ENCODE assay signal across 15 cellular contexts in the genomic region with DNA sequence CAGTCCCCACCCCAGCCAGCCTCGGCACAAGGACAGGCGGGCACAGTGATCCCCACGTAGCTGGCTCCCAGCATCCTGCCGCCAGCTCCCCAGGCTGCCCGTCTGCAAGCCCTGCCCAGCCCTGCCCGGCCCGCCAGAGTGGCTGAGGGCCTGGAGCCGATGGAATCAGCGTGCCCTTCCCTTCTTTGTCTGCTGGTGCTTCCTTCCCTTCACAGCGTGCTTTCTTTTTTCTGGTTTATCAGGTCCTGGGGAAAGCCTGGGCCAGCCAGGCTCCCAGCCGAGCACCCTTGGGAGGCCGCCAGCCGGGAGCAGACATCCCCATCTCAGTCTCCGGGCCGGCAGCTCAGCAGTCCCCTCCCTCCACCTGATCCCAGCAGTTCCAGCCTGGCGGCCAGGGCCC. TPM values are rescaled to one million over a fixed set of nuclear protein-coding genes. Genes with fewer than 3 reads are reported as not detected.
A peak's percentile ranks its signal among the peaks of the same experiment; 100 is the strongest.
DNase-seq lines count a peak whose midpoint lies in the region; ATAC-seq and TF ChIP-seq lines count a peak whose summit lies in the region.
"Had no signal": no experiment of that assay in that cellular context is flagged by ENCODE, and none has a peak within 500 bp of the region (broad histone marks: within the 10 kb centered on the region; RNA-seq: fewer than 3 reads in every experiment).

No MANE protein-coding gene starts in this region.

- no peak for ATAC-seq in WTC11
- ATAC-seq in omental fat pad (ENCODE audit: low FRiP score) = peak; percentile 25
- ATAC-seq: naive thymus-derived CD8-positive, alpha-beta T cell had no signal

- H3K9me3 Mint-ChIP-seq in WTC11 = no peaks in the 10 kb centered on the region
- H3K9me3 Mint-ChIP-seq: naive thymus-derived CD8-positive, alpha-beta T cell had no signal

- no peak overlapping the region for H2AFZ ChIP-seq in MM.1S (ENCODE audit: low read length)

- H3K36me3 Mint-ChIP-seq in WTC11 = no peaks in the 10 kb centered on the region
- H3K36me3 Mint-ChIP-seq: naive thymus-derived CD8-positive, alpha-beta T cell had no signal

- H3K36me3 ChIP-seq in BE2C = no peaks in the 10 kb centered on the region; the same call in 1 of the 2 replicates
- H3K36me3 ChIP-seq in MM.1S (replicated peaks; ENCODE audit: insufficient read depth, low read length) = no peaks in the 10 kb centered on the region
- H3K36me3 ChIP-seq: transverse colon had no signal

- DNase-seq in BE2C = peak; percentile 71
- DNase-seq in WTC11 (ENCODE audit: low spot score) = no peak
- peak; percentile 85 for DNase-seq in cardiac septum (ENCODE audit: low spot score)
- DNase-seq in omental fat pad (ENCODE audit: low spot score) = no peak
- DNase-seq in activated T-cell treated with anti-CD3 and anti-CD28 coated beads for 4 hours = no peak
- DNase-seq in MM.1S = no peak
- no peak for DNase-seq in NCI-H2171 (lab: John Stamatoyannopoulos, UW)
- no peak for DNase-seq in NCI-H1930 (lab: John Stamatoyannopoulos, UW)
- DNase-seq: activated CD4-positive, alpha-beta T cell treated with anti-CD3 and anti-CD28 coated beads for 4 hours; DMS 273 treated with DMSO at 0.1 percent for 48 hours; naive thymus-derived CD8-positive, alpha-beta T cell; NCI-H2227 treated with DMSO at 0.1 percent for 48 hours; T-helper 1 cell; transverse colon had no signal

- no peaks in the 10 kb centered on the region for H3K9me2 ChIP-seq in MM.1S (replicated peaks; ENCODE audit: insufficient read depth, low read length)

- TF ChIP-seq CTCF in BE2C (IDR thresholded peaks at IDR 0.05; ENCODE audit: low read depth, low read length) = no peak
- TF ChIP-seq CTCF in WTC11 (IDR thresholded peaks at IDR 0.05) = no peak
- no peak for TF ChIP-seq CTCF in omental fat pad (IDR thresholded peaks at IDR 0.05)
- TF ChIP-seq CTCF in MM.1S (IDR thresholded peaks at IDR 0.05; ENCODE audit: low read length) = no peak

- CTCF ChIA-PET in WTC11 (lab: Charles Lee) = interaction anchor here (0.7 to 6.3 kb wide), 5 partner anchors 28 to 215 kb away, joined by 3 to 24 read pairs (median 5); a partner anchor contains a TSS

- no peaks in the 10 kb centered on the region for H3K27me3 ChIP-seq in BE2C
- no peaks in the 10 kb centered on the region for H3K27me3 ChIP-seq in MM.1S (replicated peaks; ENCODE audit: insufficient read depth, low read length)
- H3K27me3 ChIP-seq: transverse colon had no signal

- no peak overlapping the region for H3K27ac ChIP-seq in MM.1S (ENCODE audit: low read length)
- H3K27ac ChIP-seq: transverse colon had no signal

- H3F3A ChIP-seq in MM.1S (ENCODE audit: insufficient read depth, low read length) = no peaks in the 10 kb centered on the region

- H3K4me1 ChIP-seq in BE2C = peaks cover 23% of the 10 kb centered on the region
- peaks cover 18% of the 10 kb centered on the region for H3K4me1 ChIP-seq in MM.1S (ENCODE audit: low read length)
- H3K4me1 ChIP-seq: transverse colon had no signal

- POLR2A ChIA-PET in WTC11 (lab: Charles Lee) = no interaction called here

- peaks cover 3% of the 10 kb centered on the region; the same call in 1 of the 2 replicates for H3K27me3 Mint-ChIP-seq in WTC11 (ENCODE audit: low read depth)
- H3K27me3 Mint-ChIP-seq: naive thymus-derived CD8-positive, alpha-beta T cell had no signal

- H3K79me2 ChIP-seq in MM.1S (ENCODE audit: low read length) = no peaks in the 10 kb centered on the region

- H3K4me3 ChIP-seq in BE2C (ENCODE audit: low read depth, low read length) (no peak overlapping the region), MM.1S (ENCODE audit: low read length) (no peak overlapping the region)
- H3K4me3 ChIP-seq: smooth muscle cell, transverse colon had no signal

- H3K9me3 ChIP-seq in BE2C (no peaks in the 10 kb centered on the region), MM.1S (replicated peaks; ENCODE audit: insufficient read depth, low read length) (no peaks in the 10 kb centered on the region)
- H3K9me3 ChIP-seq: transverse colon had no signal

- H3K4me3 Mint-ChIP-seq in WTC11 = no peak overlapping the region
- H3K4me3 Mint-ChIP-seq: naive thymus-derived CD8-positive, alpha-beta T cell had no signal

- H3K27ac Mint-ChIP-seq in WTC11 = no peak overlapping the region
- H3K27ac Mint-ChIP-seq: naive thymus-derived CD8-positive, alpha-beta T cell had no signal

- intact Hi-C loops in cardiac septum (cut with DNase I) = no loop called here

- no peaks in the 10 kb centered on the region for H4K20me1 ChIP-seq in MM.1S (ENCODE audit: insufficient read depth, low read length)

- no peak overlapping the region for H3K9ac ChIP-seq in MM.1S (ENCODE audit: low read length)

- peaks cover 13% of the 10 kb centered on the region for H3K4me1 Mint-ChIP-seq in WTC11
- H3K4me1 Mint-ChIP-seq: naive thymus-derived CD8-positive, alpha-beta T cell had no signal

- H3K4me2 ChIP-seq in MM.1S (ENCODE audit: low read depth, low read length) = no peak overlapping the region
- H3K4me2 ChIP-seq: smooth muscle cell had no signal

TF ChIP-seq in WTC11, 78 proteins besides CTCF, POLR2A, EP300 and RAD21:
- TF ChIP-seq ZNF423 (CRISPR knock-in tag; IDR thresholded peaks at IDR 0.05) (peak; percentile 41), CREM (CRISPR knock-in tag; IDR thresholded peaks at IDR 0.05) (no peak)

RNA-seq across cellular contexts. Expression of a gene that starts 54.7 kb away (rescaled TPM):
- 52.5 TPM for polyA plus RNA-seq in BE2C (2012; ENCODE audit: insufficient read depth, insufficient read length, low read depth)
- total RNA-seq in WTC11 (2021) = 9.2 to 13.9 TPM (median 10.4 TPM) in 3 replicates
- total RNA-seq in cardiac septum = 50.2 TPM
- 10 to 100 TPM; 15.6 to 44.9 (median 23.8) TPM for total RNA-seq in omental fat pad
- polyA plus RNA-seq: naive thymus-derived CD8-positive, alpha-beta T cell had no signal

Comparison
In these comparisons a context has a peak if more than half of its experiments do, and no peak if none do; other contexts are left out.
1. DNase-seq: peak in BE2C (single experiment) and cardiac septum (single experiment); none in WTC11 (single experiment), omental fat pad (single experiment), activated T-cell treated with anti-CD3 and anti-CD28 coated beads for 4 hours (single experiment), MM.1S (single experiment), NCI-H2171 (single experiment) and NCI-H1930 (0 of 2).